Comparison of ENCODE assay signal across 9 cellular contexts in the genomic region with DNA sequence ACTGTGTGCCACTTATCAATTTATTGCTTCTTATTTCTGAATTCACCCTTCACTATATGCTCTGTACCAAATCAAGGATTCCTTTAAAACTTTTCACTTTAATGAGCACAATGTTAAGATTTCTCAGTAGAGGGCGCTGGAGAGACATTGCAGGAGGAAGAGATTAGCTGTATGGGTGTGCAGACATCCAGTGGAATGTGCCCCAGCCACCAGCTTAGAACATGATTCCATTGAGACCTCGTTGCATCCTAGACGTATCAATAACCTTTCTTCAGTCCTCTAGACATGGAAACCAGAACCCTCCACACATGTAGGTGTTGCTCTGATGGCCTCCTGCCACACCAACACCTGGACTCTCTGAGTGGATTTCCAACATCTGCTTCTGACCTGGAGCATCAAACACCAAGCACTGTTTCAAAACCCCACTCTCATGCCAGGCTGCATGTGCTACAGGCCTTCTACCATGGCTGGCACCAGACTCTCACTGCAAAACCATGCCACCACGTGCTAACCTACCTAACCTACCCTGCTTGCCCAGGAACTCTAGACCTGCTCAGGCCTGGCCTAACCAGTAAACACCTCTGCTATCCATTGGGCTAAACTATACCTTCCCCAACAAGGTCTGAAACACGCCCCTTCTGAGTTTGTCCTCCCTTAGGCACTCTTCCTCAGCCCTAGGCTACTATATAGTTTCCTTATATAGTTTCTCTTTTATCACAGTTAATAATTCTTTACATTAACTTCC.
DNase-seq lines count a peak whose midpoint lies in the region; ATAC-seq, FAIRE-seq and TF ChIP-seq lines count a peak whose summit lies in the region.
"Had no signal": no experiment of that assay in that cellular context is flagged by ENCODE, and none has a peak within 500 bp of the region (broad histone marks: within the 10 kb centered on the region; RNA-seq: fewer than 3 reads in every experiment).

No MANE protein-coding gene starts in this region.

- no peak overlapping the region for H3K27ac Mint-ChIP-seq in mesothelial cell of epicardium
- H3K27ac Mint-ChIP-seq: effector memory CD8-positive, alpha-beta T cell had no signal

- H3K4me1 ChIP-seq in K562 (replicated peaks in 1 of 2; ENCODE audit: control insufficient read depth in 2 of 2, insufficient read depth in 2 of 2, low read length in 2 of 2) (no peaks in the 10 kb centered on the region), upper lobe of left lung (no peaks in the 10 kb centered on the region)

- no peaks in the 10 kb centered on the region for H3K27me3 Mint-ChIP-seq in mesothelial cell of epicardium (ENCODE audit: low read depth)
- H3K27me3 Mint-ChIP-seq: effector memory CD8-positive, alpha-beta T cell had no signal

- H3K4me3 ChIP-seq in K562 (no peak overlapping the region), upper lobe of left lung (no peak overlapping the region)

- H3K79me2 ChIP-seq in K562 (ENCODE audit: control insufficient read depth, insufficient read depth, low read length), result no peaks in the 10 kb centered on the region

- H3K27ac ChIP-seq in K562 (ENCODE audit: extremely low read depth, low read depth, low read length), result no peak overlapping the region
- no peak overlapping the region for H3K27ac ChIP-seq in upper lobe of left lung

- TF ChIP-seq EP300 in K562 (IDR thresholded peaks at IDR 0.05; ENCODE audit: low read length), result no peak
- no peak for TF ChIP-seq EP300 in upper lobe of left lung (IDR thresholded peaks at IDR 0.05)

- POLR2A ChIA-PET in K562 (lab: Yijun Ruan, JAX), result interaction anchor here (0.5 kb wide), 1 partner anchor 16 kb away, joined by 3 read pairs; no protein-coding TSS in a partner anchor

- TF ChIP-seq POLR2A in K562 (conservative IDR thresholded peaks at IDR 0.05) (no peak), upper lobe of left lung (IDR thresholded peaks at IDR 0.05) (no peak)

- H3K36me3 Mint-ChIP-seq in mesothelial cell of epicardium, result peaks cover 11% of the 10 kb centered on the region

- WGBS in K562 (ENCODE audit: insufficient coverage, low coverage, missing lambda C conversion rate), result 2% methylated on average over 5 of the region's 5 CpGs
- WGBS in upper lobe of left lung, 2 donors, result 57 to 60% methylated on average over 4 to 5 of the region's 5 CpGs

- H3K36me3 ChIP-seq in K562 (ENCODE audit: control insufficient read depth, insufficient read depth, low read length) (no peaks in the 10 kb centered on the region), upper lobe of left lung (no peaks in the 10 kb centered on the region)

- H3K27me3 ChIP-seq in K562 (ENCODE audit: control insufficient read depth in 2 of 2, insufficient read depth in 2 of 2, low read length in 2 of 2), result no peaks in the 10 kb centered on the region
- no peaks in the 10 kb centered on the region for H3K27me3 ChIP-seq in upper lobe of left lung

- peak; percentile 51 for ATAC-seq in HG02884 (IDR thresholded peaks at IDR 0.05; ENCODE audit: unreplicated experiment)
- ATAC-seq in K562, result no peak
- no peak for ATAC-seq in upper lobe of left lung (ENCODE audit: low FRiP score in 2 of 2)
- ATAC-seq: effector memory CD8-positive, alpha-beta T cell had no signal

- BruUV-seq in K562 (replicated peaks; lab: Mats Ljungman, UMichigan), result no TSS peak

- no peaks in the 10 kb centered on the region for H4K20me1 ChIP-seq in K562 (replicated peaks; ENCODE audit: control insufficient read depth, insufficient read depth, low read length)

- in situ Hi-C loops in K562 (cut with MboI), result no loop called here

- H3K4me3 Mint-ChIP-seq in mesothelial cell of epicardium, result no peak overlapping the region
- H3K4me3 Mint-ChIP-seq: effector memory CD8-positive, alpha-beta T cell had no signal

- intact Hi-C loops in K562 (cut with micrococcal nuclease), result no loop called here

- peaks cover under 1% of the 10 kb centered on the region for H3K4me1 Mint-ChIP-seq in mesothelial cell of epicardium

- no peak overlapping the region for H2AFZ ChIP-seq in K562 (ENCODE audit: low read depth, low read length)

- H3K9ac ChIP-seq in K562 (ENCODE audit: insufficient read depth in 1 of 2, low read depth in 2 of 2, low read length in 2 of 2), result no peak overlapping the region

- CTCF ChIA-PET in K562 (lab: Yijun Ruan, JAX; ENCODE audit: low intra/inter-chr PET ratio), result interaction anchor here (0.5 to 0.6 kb wide), 2 partner anchors 83 to 314 kb away, joined by 3 to 4 read pairs; no protein-coding TSS in a partner anchor

- H3K9me3 ChIP-seq in K562 (replicated peaks; ENCODE audit: control insufficient read depth, insufficient read depth, low read depth, low read length), result no peaks in the 10 kb centered on the region
- H3K9me3 ChIP-seq in upper lobe of left lung, result no peaks in the 10 kb centered on the region

- no peak for FAIRE-seq in K562 (lab: Jason Lieb, UNC)

- no peaks in the 10 kb centered on the region for H3K9me1 ChIP-seq in K562 (ENCODE audit: control insufficient read depth, insufficient read depth, low read length)

- peaks cover 26% of the 10 kb centered on the region for H3K9me3 Mint-ChIP-seq in mesothelial cell of epicardium

- peak; percentile 13 for DNase-seq in 8988T
- peak; percentile 9 for DNase-seq in GM10266 (ENCODE audit: extremely low spot score)
- peak; percentile 5 for DNase-seq in NCI-H345 treated with DMSO at 0.1 percent for 48 hours (lab: John Stamatoyannopoulos, UW; ENCODE audit: unreplicated experiment)
- peak in 2 of 4 experiments; percentile 3 to 16 for DNase-seq in K562 (ENCODE audit: extremely low read depth in 1 of 4, low spot score in 3 of 4)
- DNase-seq in mesothelial cell of epicardium (ENCODE audit: low spot score in 2 of 2, unreplicated experiment in 2 of 2), result no peak
- DNase-seq in upper lobe of left lung, result no peak
- DNase-seq in GF-D8 (lab: John Stamatoyannopoulos, UW), result no peak

- no peak overlapping the region for H3K4me2 ChIP-seq in K562 (ENCODE audit: insufficient read depth, low read length)

- TF ChIP-seq RAD21 in K562 (CRISPR knock-in tag; conservative IDR thresholded peaks at IDR 0.05 in 1 of 2, IDR thresholded peaks at IDR 0.05 in 1 of 2), result peak; percentile 27 to 49; a peak in 3 of 4 replicates

- TF ChIP-seq CTCF in GM10266 (IDR thresholded peaks at IDR 0.05; ENCODE audit: control insufficient read depth, insufficient read depth, low read depth, missing control alignments) (peak; percentile 54), K562 (IDR thresholded peaks at IDR 0.05 in 2 of 3, conservative IDR thresholded peaks at IDR 0.05 in 1 of 3; ENCODE audit: insufficient read depth in 2 of 3, low read depth in 1 of 3, low read length in 3 of 3) (peak in 2 of 3 experiments; percentile 18 to 27; a peak in 3 of 6 replicates), mesothelial cell of epicardium (IDR thresholded peaks at IDR 0.05; ENCODE audit: unreplicated experiment) (peak; percentile 43), upper lobe of left lung (IDR thresholded peaks at IDR 0.05) (peak in 2 of 6 experiments; percentile 5 to 40)

TF ChIP-seq in K562, 482 proteins besides CTCF, POLR2A, EP300 and RAD21 (continues in another document):
- TF ChIP-seq, protein P1, sequence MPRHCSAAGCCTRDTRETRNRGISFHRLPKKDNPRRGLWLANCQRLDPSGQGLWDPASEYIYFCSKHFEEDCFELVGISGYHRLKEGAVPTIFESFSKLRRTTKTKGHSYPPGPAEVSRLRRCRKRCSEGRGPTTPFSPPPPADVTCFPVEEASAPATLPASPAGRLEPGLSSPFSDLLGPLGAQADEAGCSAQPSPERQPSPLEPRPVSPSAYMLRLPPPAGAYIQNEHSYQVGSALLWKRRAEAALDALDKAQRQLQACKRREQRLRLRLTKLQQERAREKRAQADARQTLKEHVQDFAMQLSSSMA (CRISPR knock-in tag; IDR thresholded peaks at IDR 0.05), result no peak
- TF ChIP-seq KLF16 (IDR thresholded peaks at IDR 0.05), result no peak
- TF ChIP-seq MECOM (CRISPR knock-in tag; IDR thresholded peaks at IDR 0.05), result no peak
- TF ChIP-seq, protein P2, sequence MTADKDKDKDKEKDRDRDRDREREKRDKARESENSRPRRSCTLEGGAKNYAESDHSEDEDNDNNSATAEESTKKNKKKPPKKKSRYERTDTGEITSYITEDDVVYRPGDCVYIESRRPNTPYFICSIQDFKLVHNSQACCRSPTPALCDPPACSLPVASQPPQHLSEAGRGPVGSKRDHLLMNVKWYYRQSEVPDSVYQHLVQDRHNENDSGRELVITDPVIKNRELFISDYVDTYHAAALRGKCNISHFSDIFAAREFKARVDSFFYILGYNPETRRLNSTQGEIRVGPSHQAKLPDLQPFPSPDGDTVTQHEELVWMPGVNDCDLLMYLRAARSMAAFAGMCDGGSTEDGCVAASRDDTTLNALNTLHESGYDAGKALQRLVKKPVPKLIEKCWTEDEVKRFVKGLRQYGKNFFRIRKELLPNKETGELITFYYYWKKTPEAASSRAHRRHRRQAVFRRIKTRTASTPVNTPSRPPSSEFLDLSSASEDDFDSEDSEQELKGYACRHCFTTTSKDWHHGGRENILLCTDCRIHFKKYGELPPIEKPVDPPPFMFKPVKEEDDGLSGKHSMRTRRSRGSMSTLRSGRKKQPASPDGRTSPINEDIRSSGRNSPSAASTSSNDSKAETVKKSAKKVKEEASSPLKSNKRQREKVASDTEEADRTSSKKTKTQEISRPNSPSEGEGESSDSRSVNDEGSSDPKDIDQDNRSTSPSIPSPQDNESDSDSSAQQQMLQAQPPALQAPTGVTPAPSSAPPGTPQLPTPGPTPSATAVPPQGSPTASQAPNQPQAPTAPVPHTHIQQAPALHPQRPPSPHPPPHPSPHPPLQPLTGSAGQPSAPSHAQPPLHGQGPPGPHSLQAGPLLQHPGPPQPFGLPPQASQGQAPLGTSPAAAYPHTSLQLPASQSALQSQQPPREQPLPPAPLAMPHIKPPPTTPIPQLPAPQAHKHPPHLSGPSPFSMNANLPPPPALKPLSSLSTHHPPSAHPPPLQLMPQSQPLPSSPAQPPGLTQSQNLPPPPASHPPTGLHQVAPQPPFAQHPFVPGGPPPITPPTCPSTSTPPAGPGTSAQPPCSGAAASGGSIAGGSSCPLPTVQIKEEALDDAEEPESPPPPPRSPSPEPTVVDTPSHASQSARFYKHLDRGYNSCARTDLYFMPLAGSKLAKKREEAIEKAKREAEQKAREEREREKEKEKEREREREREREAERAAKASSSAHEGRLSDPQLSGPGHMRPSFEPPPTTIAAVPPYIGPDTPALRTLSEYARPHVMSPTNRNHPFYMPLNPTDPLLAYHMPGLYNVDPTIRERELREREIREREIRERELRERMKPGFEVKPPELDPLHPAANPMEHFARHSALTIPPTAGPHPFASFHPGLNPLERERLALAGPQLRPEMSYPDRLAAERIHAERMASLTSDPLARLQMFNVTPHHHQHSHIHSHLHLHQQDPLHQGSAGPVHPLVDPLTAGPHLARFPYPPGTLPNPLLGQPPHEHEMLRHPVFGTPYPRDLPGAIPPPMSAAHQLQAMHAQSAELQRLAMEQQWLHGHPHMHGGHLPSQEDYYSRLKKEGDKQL (CRISPR knock-in tag; IDR thresholded peaks at IDR 0.05; ENCODE audit: borderline replicate concordance), result no peak
- TF ChIP-seq MAZ (CRISPR knock-in tag; conservative IDR thresholded peaks at IDR 0.05 in 1 of 2, IDR thresholded peaks at IDR 0.05 in 1 of 2), result no peak
- TF ChIP-seq ELF2 (CRISPR knock-in tag; IDR thresholded peaks at IDR 0.05), result no peak
- TF ChIP-seq FOXJ2 (tag; IDR thresholded peaks at IDR 0.05), result no peak
- TF ChIP-seq CHD2 (IDR thresholded peaks at IDR 0.05; ENCODE audit: low read depth, low read length), result no peak
- TF ChIP-seq MTA2 (IDR thresholded peaks at IDR 0.05; ENCODE audit: low read depth), result no peak

Comparison
In these comparisons a context has a peak if more than half of its experiments do, and no peak if none do; other contexts are left out.
1. DNase-seq: peak in 8988T (single experiment), GM10266 (single experiment) and NCI-H345 treated with DMSO at 0.1 percent for 48 hours (single experiment); none in mesothelial cell of epicardium (0 of 2), upper lobe of left lung (0 of 2) and GF-D8 (single experiment).